In genomic region chr3:152595975-152596832, GRCh38 we compare ENCODE assay signal across 8 cellular contexts.
A peak's percentile ranks its signal among the peaks of the same experiment; 100 is the strongest.
DNase-seq lines count a peak whose midpoint lies in the region; ATAC-seq and TF ChIP-seq lines count a peak whose summit lies in the region.

No MANE protein-coding gene starts in this region.

- no TSS peak for BruUV-seq in OCI-LY7 (replicated peaks; lab: Mats Ljungman, UMichigan)

- H3K27me3 Mint-ChIP-seq in nephron (ENCODE audit: low read depth) = peaks cover 10% of the 10 kb centered on the region

- no peaks in the 10 kb centered on the region for H3K27me3 ChIP-seq in ACC112 (ENCODE audit: insufficient read depth, low read length)

- H3K9me3 Mint-ChIP-seq in nephron = no peaks in the 10 kb centered on the region

- peak overlapping the region; percentile 95 to 99 (median 98) for H3K27ac Mint-ChIP-seq in nephron

- H3K36me3 Mint-ChIP-seq in nephron (ENCODE audit: low read depth) = no peaks in the 10 kb centered on the region

- H3K4me1 Mint-ChIP-seq in nephron = peaks cover 22% of the 10 kb centered on the region

- peaks cover 16% of the 10 kb centered on the region for H3K4me1 ChIP-seq in ACC112 (ENCODE audit: control insufficient read depth, insufficient read depth, low read length, unreplicated experiment)
- peaks cover 9% of the 10 kb centered on the region for H3K4me1 ChIP-seq in OCI-LY7 (ENCODE audit: insufficient read depth, low read length, poor library complexity, severe bottlenecking)

- H3K4me2 ChIP-seq in OCI-LY7 (ENCODE audit: low read length) = peak overlapping the region; percentile 62

- H3K79me2 ChIP-seq in ACC112 (ENCODE audit: control insufficient read depth, insufficient read depth, low read length, unreplicated experiment) (no peaks in the 10 kb centered on the region), OCI-LY7 (ENCODE audit: insufficient read depth, low read depth, low read length) (no peaks in the 10 kb centered on the region)

- POLR2A ChIA-PET in OCI-LY7 (lab: Charles Lee) = interaction anchor here (0.6 to 1.6 kb wide), 14 partner anchors 8 to 1175 kb away, joined by 3 to 7 read pairs (median 4); no protein-coding TSS in a partner anchor

- TF ChIP-seq CTCF in OCI-LY7 (conservative IDR thresholded peaks at IDR 0.05; ENCODE audit: low read length) (no peak), nephron (IDR thresholded peaks at IDR 0.05; ENCODE audit: unreplicated experiment in 3 of 3) (no peak)

- H3K9me2 ChIP-seq in OCI-LY7 (ENCODE audit: insufficient read depth, low read length) = no peaks in the 10 kb centered on the region

- H3K27ac ChIP-seq in ACC112 (ENCODE audit: low read depth, low read length) (peak overlapping the region; percentile 84), OCI-LY7 (ENCODE audit: low read depth, low read length, poor library complexity, severe bottlenecking) (no peak overlapping the region)

- DNase-seq in OCI-LY7 (ENCODE audit: low spot score) = peak; percentile 71
- DNase-seq in epidermal melanocyte (ENCODE audit: insufficient read length, low spot score) = peak; percentile 45
- no peak for DNase-seq in NCI-H1105 (lab: John Stamatoyannopoulos, UW)
- no peak for DNase-seq in activated CD8-positive, alpha-beta memory T cell treated with anti-CD3 and anti-CD28 coated beads, Interleukin-2, amount 50 U/mL, for 4 hours

- H4K20me1 ChIP-seq in OCI-LY7 (ENCODE audit: insufficient read depth, low read length) = no peaks in the 10 kb centered on the region

- no peaks in the 10 kb centered on the region for H3K9me3 ChIP-seq in OCI-LY7 (ENCODE audit: low read length)

- H3K4me3 ChIP-seq in ACC112 (ENCODE audit: low read depth, low read length) = peak overlapping the region; percentile 69
- H3K4me3 ChIP-seq in OCI-LY7 (ENCODE audit: low read depth, low read length, poor library complexity, severe bottlenecking) = peak overlapping the region; percentile 25

- CTCF ChIA-PET in OCI-LY7 (lab: Charles Lee; ENCODE audit: unreplicated experiment) = no interaction called here

- H3K4me3 Mint-ChIP-seq in nephron = peak overlapping the region; percentile 14 to 67 (median 59)

- H3K36me3 ChIP-seq in ACC112 (ENCODE audit: insufficient read depth, low read length) (no peaks in the 10 kb centered on the region), OCI-LY7 (ENCODE audit: insufficient read depth, low read length) (no peaks in the 10 kb centered on the region)

- ATAC-seq in GM18868 (IDR thresholded peaks at IDR 0.05; ENCODE audit: unreplicated experiment) = peak; percentile 98
- ATAC-seq in HG03039 (IDR thresholded peaks at IDR 0.05; ENCODE audit: unreplicated experiment) = peak; percentile 100

- intact Hi-C loops in OCI-LY7 (cut with micrococcal nuclease; ENCODE audit: unreplicated experiment) = no loop called here

- H2AFZ ChIP-seq in ACC112 (ENCODE audit: low read length, unreplicated experiment) = peak overlapping the region; percentile 99
- peak overlapping the region; percentile 91 for H2AFZ ChIP-seq in OCI-LY7 (ENCODE audit: low read length)

Comparison
In these comparisons a context has a peak if more than half of its experiments do, and no peak if none do; other contexts are left out.
1. DNase-seq: peak in OCI-LY7 (single experiment) and epidermal melanocyte (single experiment); none in NCI-H1105 (single experiment) and activated CD8-positive, alpha-beta memory T cell treated with anti-CD3 and anti-CD28 coated beads, Interleukin-2, amount 50 U/mL, for 4 hours (single experiment).